Comparison of ENCODE assay signal across 1 cellular context in the genomic region with DNA sequence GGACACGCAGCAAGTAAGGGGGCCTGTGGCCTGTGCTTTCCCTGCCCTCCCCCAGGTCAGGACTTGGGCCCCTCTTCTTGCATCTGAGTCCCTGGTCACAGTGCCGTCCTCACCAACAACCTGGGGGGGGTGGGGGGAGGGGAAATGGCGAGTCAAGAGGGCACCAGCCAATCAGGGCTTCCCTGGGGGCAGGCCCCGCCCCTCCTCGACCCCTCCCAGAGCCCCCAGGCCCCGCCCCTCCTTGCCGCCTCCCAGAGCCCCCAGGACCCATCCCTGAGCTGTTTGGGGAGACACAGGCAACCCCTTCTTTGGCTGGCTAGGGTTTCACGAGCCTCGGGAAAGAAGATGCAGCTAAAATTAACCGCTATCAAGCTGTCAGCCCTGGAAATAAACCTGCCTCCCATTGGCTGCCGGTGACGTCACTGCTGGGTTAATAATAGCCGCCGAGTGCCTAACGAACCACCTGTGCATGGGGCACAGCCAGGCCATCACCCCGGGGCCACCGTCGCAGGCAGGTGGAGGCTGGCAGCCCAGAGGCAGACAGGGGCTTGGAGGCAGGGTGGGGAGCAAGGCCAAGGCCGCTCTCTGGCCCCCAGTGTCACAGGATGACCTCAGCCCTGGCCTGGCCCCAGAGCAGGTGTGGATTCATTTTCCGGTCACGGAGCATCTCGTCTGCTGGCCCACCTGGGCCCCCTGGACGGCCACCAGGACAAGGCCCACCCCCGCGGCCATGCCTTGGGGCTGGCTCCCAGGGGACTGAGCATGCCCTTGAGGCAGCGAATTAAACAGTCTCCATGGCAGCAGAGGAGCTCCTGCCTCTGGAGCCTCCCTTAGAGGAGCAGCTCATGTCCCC.
TF ChIP-seq lines count a peak whose summit lies in the region.

No MANE protein-coding gene starts in this region.

TF ChIP-seq in K562, 482 proteins besides CTCF, POLR2A, EP300 and RAD21 (continues in another document):
- TF ChIP-seq HNRNPUL1 (IDR thresholded peaks at IDR 0.05; ENCODE audit: low read length), result no peak
- TF ChIP-seq, protein P1, sequence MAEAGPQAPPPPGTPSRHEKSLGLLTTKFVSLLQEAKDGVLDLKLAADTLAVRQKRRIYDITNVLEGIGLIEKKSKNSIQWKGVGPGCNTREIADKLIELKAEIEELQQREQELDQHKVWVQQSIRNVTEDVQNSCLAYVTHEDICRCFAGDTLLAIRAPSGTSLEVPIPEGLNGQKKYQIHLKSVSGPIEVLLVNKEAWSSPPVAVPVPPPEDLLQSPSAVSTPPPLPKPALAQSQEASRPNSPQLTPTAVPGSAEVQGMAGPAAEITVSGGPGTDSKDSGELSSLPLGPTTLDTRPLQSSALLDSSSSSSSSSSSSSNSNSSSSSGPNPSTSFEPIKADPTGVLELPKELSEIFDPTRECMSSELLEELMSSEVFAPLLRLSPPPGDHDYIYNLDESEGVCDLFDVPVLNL (CRISPR knock-in tag; IDR thresholded peaks at IDR 0.05; ENCODE audit: low read depth), result no peak
- TF ChIP-seq, protein P2, sequence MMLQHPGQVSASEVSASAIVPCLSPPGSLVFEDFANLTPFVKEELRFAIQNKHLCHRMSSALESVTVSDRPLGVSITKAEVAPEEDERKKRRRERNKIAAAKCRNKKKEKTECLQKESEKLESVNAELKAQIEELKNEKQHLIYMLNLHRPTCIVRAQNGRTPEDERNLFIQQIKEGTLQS (IDR thresholded peaks at IDR 0.05), result peak; percentile 92
- TF ChIP-seq, protein P2 (CRISPR knock-in tag; conservative IDR thresholded peaks at IDR 0.05), result no peak
- no peak for TF ChIP-seq MAFK (IDR thresholded peaks at IDR 0.05; ENCODE audit: low read length)
- no peak for TF ChIP-seq SMAD4 (CRISPR knock-in tag; conservative IDR thresholded peaks at IDR 0.05)
- TF ChIP-seq, protein P3, sequence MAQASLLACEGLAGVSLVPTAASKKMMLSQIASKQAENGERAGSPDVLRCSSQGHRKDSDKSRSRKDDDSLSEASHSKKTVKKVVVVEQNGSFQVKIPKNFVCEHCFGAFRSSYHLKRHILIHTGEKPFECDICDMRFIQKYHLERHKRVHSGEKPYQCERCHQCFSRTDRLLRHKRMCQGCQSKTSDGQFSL (CRISPR knock-in tag; IDR thresholded peaks at IDR 0.05), result peak; percentile 90
- TF ChIP-seq, protein P3 (tag; IDR thresholded peaks at IDR 0.05), result peak in 1 of 2 experiments; percentile 73; a peak in 1 of 4 replicates
- no peak for TF ChIP-seq ZNF121 (CRISPR knock-in tag; conservative IDR thresholded peaks at IDR 0.05)
- TF ChIP-seq, protein P4, sequence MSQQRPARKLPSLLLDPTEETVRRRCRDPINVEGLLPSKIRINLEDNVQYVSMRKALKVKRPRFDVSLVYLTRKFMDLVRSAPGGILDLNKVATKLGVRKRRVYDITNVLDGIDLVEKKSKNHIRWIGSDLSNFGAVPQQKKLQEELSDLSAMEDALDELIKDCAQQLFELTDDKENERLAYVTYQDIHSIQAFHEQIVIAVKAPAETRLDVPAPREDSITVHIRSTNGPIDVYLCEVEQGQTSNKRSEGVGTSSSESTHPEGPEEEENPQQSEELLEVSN (IDR thresholded peaks at IDR 0.05; ENCODE audit: borderline replicate concordance in 1 of 2, extremely low read depth in 1 of 2, insufficient read depth in 1 of 2, insufficient read length in 1 of 2, low read depth in 1 of 2, low read length in 1 of 2, poor library complexity in 1 of 2, severe bottlenecking in 1 of 2), result no peak
- TF ChIP-seq TAF1 (IDR thresholded peaks at IDR 0.05; ENCODE audit: control insufficient read depth, extremely low read depth, insufficient read depth, low read length, severe bottlenecking), result no peak
- TF ChIP-seq, protein P5, sequence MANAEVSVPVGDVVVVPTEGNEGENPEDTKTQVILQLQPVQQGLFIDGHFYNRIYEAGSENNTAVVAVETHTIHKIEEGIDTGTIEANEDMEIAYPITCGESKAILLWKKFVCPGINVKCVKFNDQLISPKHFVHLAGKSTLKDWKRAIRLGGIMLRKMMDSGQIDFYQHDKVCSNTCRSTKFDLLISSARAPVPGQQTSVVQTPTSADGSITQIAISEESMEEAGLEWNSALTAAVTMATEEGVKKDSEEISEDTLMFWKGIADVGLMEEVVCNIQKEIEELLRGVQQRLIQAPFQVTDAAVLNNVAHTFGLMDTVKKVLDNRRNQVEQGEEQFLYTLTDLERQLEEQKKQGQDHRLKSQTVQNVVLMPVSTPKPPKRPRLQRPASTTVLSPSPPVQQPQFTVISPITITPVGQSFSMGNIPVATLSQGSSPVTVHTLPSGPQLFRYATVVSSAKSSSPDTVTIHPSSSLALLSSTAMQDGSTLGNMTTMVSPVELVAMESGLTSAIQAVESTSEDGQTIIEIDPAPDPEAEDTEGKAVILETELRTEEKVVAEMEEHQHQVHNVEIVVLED (CRISPR knock-in tag; IDR thresholded peaks at IDR 0.05), result no peak
- TF ChIP-seq DACH1 (IDR thresholded peaks at IDR 0.05; ENCODE audit: partially characterized antibody), result no peak
- TF ChIP-seq CCNT2 (IDR thresholded peaks at IDR 0.05; ENCODE audit: borderline replicate concordance, extremely low read depth, insufficient read length, low read depth, low read length), result no peak
- TF ChIP-seq EGR1 (conservative IDR thresholded peaks at IDR 0.05), result no peak
- TF ChIP-seq ZFP36 (IDR thresholded peaks at IDR 0.05; ENCODE audit: low read depth, low read length, partially characterized antibody), result peak; percentile 65
- TF ChIP-seq, protein P6, sequence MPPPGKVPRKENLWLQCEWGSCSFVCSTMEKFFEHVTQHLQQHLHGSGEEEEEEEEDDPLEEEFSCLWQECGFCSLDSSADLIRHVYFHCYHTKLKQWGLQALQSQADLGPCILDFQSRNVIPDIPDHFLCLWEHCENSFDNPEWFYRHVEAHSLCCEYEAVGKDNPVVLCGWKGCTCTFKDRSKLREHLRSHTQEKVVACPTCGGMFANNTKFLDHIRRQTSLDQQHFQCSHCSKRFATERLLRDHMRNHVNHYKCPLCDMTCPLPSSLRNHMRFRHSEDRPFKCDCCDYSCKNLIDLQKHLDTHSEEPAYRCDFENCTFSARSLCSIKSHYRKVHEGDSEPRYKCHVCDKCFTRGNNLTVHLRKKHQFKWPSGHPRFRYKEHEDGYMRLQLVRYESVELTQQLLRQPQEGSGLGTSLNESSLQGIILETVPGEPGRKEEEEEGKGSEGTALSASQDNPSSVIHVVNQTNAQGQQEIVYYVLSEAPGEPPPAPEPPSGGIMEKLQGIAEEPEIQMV (tag; conservative IDR thresholded peaks at IDR 0.05; ENCODE audit: low read depth), result no peak
- no peak for TF ChIP-seq TEAD1 (CRISPR knock-in tag; IDR thresholded peaks at IDR 0.05)
- TF ChIP-seq, protein P7, sequence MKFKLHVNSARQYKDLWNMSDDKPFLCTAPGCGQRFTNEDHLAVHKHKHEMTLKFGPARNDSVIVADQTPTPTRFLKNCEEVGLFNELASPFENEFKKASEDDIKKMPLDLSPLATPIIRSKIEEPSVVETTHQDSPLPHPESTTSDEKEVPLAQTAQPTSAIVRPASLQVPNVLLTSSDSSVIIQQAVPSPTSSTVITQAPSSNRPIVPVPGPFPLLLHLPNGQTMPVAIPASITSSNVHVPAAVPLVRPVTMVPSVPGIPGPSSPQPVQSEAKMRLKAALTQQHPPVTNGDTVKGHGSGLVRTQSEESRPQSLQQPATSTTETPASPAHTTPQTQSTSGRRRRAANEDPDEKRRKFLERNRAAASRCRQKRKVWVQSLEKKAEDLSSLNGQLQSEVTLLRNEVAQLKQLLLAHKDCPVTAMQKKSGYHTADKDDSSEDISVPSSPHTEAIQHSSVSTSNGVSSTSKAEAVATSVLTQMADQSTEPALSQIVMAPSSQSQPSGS (CRISPR knock-in tag; IDR thresholded peaks at IDR 0.05), result peak; percentile 91; the same call in 1 of the 2 replicates
- TF ChIP-seq MEF2D (tag; conservative IDR thresholded peaks at IDR 0.05; ENCODE audit: low read depth), result 0 out of 2 replicates have a peak, but pooled peaks have one; percentile 32
- no peak for TF ChIP-seq ZNF445 (CRISPR knock-in tag; IDR thresholded peaks at IDR 0.05; ENCODE audit: low read depth)
- 0 out of 2 replicates have a peak, but pooled peaks have one; percentile 74 for TF ChIP-seq BCOR (IDR thresholded peaks at IDR 0.05)
- TF ChIP-seq ZBTB8A (IDR thresholded peaks at IDR 0.05; ENCODE audit: partially characterized antibody), result no peak
- TF ChIP-seq, protein P8, sequence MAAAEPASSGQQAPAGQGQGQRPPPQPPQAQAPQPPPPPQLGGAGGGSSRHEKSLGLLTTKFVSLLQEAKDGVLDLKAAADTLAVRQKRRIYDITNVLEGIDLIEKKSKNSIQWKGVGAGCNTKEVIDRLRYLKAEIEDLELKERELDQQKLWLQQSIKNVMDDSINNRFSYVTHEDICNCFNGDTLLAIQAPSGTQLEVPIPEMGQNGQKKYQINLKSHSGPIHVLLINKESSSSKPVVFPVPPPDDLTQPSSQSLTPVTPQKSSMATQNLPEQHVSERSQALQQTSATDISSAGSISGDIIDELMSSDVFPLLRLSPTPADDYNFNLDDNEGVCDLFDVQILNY (CRISPR knock-in tag; IDR thresholded peaks at IDR 0.05), result no peak
- no peak for TF ChIP-seq MECOM (CRISPR knock-in tag; IDR thresholded peaks at IDR 0.05)
- TF ChIP-seq, protein P9, sequence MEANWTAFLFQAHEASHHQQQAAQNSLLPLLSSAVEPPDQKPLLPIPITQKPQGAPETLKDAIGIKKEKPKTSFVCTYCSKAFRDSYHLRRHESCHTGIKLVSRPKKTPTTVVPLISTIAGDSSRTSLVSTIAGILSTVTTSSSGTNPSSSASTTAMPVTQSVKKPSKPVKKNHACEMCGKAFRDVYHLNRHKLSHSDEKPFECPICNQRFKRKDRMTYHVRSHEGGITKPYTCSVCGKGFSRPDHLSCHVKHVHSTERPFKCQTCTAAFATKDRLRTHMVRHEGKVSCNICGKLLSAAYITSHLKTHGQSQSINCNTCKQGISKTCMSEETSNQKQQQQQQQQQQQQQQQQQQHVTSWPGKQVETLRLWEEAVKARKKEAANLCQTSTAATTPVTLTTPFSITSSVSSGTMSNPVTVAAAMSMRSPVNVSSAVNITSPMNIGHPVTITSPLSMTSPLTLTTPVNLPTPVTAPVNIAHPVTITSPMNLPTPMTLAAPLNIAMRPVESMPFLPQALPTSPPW (CRISPR knock-in tag; IDR thresholded peaks at IDR 0.05), result peak; percentile 47
- no peak for TF ChIP-seq CBFB (CRISPR knock-in tag; IDR thresholded peaks at IDR 0.05)
- no peak for TF ChIP-seq TRIM24 (IDR thresholded peaks at IDR 0.05)
- TF ChIP-seq RBBP5 (IDR thresholded peaks at IDR 0.05; ENCODE audit: borderline replicate concordance, insufficient read depth, low read length, poor library complexity, severe bottlenecking), result no peak
- no peak for TF ChIP-seq ZNF561 (CRISPR knock-in tag; conservative IDR thresholded peaks at IDR 0.05)
- peak; percentile 53; the same call in 1 of the 2 replicates for TF ChIP-seq JUN (IDR thresholded peaks at IDR 0.05; ENCODE audit: borderline replicate concordance, low read depth, low read length)
- TF ChIP-seq JUN (CRISPR knock-in tag; IDR thresholded peaks at IDR 0.05; ENCODE audit: borderline replicate concordance), result peak; percentile 41; the same call in 1 of the 2 replicates
- no peak for TF ChIP-seq ZNF444 (CRISPR knock-in tag; IDR thresholded peaks at IDR 0.05)
- TF ChIP-seq KDM1A (IDR thresholded peaks at IDR 0.05), result peak in 1 of 2 experiments; percentile 63; a peak in 1 of 4 replicates
- TF ChIP-seq LARP7 (IDR thresholded peaks at IDR 0.05), result no peak
- TF ChIP-seq RBM25 (IDR thresholded peaks at IDR 0.05; ENCODE audit: low read depth, low read length, severe bottlenecking), result no peak
- TF ChIP-seq HEY1 (CRISPR knock-in tag; IDR thresholded peaks at IDR 0.05; ENCODE audit: borderline replicate concordance), result no peak
- TF ChIP-seq, protein P10, sequence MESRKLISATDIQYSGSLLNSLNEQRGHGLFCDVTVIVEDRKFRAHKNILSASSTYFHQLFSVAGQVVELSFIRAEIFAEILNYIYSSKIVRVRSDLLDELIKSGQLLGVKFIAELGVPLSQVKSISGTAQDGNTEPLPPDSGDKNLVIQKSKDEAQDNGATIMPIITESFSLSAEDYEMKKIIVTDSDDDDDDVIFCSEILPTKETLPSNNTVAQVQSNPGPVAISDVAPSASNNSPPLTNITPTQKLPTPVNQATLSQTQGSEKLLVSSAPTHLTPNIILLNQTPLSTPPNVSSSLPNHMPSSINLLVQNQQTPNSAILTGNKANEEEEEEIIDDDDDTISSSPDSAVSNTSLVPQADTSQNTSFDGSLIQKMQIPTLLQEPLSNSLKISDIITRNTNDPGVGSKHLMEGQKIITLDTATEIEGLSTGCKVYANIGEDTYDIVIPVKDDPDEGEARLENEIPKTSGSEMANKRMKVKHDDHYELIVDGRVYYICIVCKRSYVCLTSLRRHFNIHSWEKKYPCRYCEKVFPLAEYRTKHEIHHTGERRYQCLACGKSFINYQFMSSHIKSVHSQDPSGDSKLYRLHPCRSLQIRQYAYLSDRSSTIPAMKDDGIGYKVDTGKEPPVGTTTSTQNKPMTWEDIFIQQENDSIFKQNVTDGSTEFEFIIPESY (CRISPR knock-in tag; IDR thresholded peaks at IDR 0.05), result no peak
- TF ChIP-seq ASH1L (IDR thresholded peaks at IDR 0.05; ENCODE audit: borderline replicate concordance, low read depth, partially characterized antibody), result no peak
- TF ChIP-seq, protein P11, sequence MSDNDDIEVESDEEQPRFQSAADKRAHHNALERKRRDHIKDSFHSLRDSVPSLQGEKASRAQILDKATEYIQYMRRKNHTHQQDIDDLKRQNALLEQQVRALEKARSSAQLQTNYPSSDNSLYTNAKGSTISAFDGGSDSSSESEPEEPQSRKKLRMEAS (CRISPR knock-in tag; IDR thresholded peaks at IDR 0.05), result peak; percentile 15; the same call in 1 of the 2 replicates
- TF ChIP-seq, protein P12, sequence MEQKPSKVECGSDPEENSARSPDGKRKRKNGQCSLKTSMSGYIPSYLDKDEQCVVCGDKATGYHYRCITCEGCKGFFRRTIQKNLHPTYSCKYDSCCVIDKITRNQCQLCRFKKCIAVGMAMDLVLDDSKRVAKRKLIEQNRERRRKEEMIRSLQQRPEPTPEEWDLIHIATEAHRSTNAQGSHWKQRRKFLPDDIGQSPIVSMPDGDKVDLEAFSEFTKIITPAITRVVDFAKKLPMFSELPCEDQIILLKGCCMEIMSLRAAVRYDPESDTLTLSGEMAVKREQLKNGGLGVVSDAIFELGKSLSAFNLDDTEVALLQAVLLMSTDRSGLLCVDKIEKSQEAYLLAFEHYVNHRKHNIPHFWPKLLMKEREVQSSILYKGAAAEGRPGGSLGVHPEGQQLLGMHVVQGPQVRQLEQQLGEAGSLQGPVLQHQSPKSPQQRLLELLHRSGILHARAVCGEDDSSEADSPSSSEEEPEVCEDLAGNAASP (IDR thresholded peaks at IDR 0.05), result no peak
- no peak for TF ChIP-seq ZNF830 (CRISPR knock-in tag; IDR thresholded peaks at IDR 0.05)
- no peak for TF ChIP-seq RNF2 (IDR thresholded peaks at IDR 0.05)
- no peak for TF ChIP-seq SMAD3 (CRISPR knock-in tag; conservative IDR thresholded peaks at IDR 0.05)
- no peak for TF ChIP-seq CHD4 (IDR thresholded peaks at IDR 0.05; ENCODE audit: insufficient read depth, insufficient replicate concordance, low read depth, low read length, poor library complexity, severe bottlenecking)
- peak; percentile 14; the same call in 1 of the 2 replicates for TF ChIP-seq ZBTB7A (IDR thresholded peaks at IDR 0.05; ENCODE audit: borderline replicate concordance, control insufficient read depth, low read depth, low read length)
- no peak for TF ChIP-seq ZNF134 (CRISPR knock-in tag; conservative IDR thresholded peaks at IDR 0.05)
- peak; percentile 23 for TF ChIP-seq NFYB (IDR thresholded peaks at IDR 0.05; ENCODE audit: extremely low read depth, insufficient read length)
